12 cellular contexts compared by ENCODE assay signal in the genomic region with DNA sequence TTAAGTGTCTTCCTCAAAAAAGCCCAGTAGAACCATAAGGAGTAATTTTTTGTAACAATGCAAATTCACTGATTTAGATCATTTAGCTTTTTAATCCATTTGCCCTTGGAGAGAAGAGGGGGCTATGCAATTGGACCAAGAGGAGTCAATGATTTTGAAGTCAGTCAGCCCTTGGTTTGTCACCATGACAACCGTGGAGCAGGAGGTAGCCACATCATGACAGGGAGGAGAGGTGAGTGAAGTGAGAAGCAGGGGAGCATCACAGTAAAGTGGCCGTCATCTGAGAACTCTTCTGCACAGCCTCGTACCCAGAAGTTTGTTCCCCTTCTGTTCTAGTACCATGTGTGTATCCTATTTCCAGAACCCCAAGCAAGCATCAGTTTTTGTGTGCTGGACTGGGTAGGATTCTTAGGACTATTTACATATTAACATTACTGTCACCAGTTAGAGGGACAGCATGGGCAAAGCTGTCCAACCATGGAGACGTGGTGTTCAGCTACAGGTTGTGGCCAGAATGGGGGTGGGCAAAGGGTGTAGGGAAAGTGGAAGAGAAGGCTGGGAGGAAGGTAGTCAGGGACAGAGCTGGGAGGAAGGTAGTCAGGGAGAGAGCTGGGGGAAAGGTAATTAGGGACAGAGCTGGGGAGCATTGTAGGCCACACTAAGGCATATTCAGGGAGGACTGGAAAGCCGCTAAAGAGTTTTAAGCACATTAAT. TPM values are rescaled to one million over a fixed set of nuclear protein-coding genes. Genes with fewer than 3 reads are reported as not detected.
DNase-seq lines count a peak whose midpoint lies in the region; TF ChIP-seq lines count a peak whose summit lies in the region.
"Had no signal": no experiment of that assay in that cellular context is flagged by ENCODE, and none has a peak within 500 bp of the region (broad histone marks: within the 10 kb centered on the region; RNA-seq: fewer than 3 reads in every experiment).

No MANE protein-coding gene starts in this region.

- H3K4me3 ChIP-seq in neural cell (ENCODE audit: low read length) (peak overlapping the region; percentile 51), smooth muscle cell (no peak overlapping the region)
- H3K4me3 ChIP-seq: skin epidermis, stomach had no signal

- H3K4me1 Mint-ChIP-seq in chondrocyte (ENCODE audit: low read depth): peaks cover 33% of the 10 kb centered on the region

- H2AFZ ChIP-seq in neural cell (ENCODE audit: low read depth, low read length) (no peak overlapping the region), smooth muscle cell (ENCODE audit: low read depth) (no peak overlapping the region)

- H3K79me2 ChIP-seq in neural cell (replicated peaks; ENCODE audit: insufficient read depth, low read length): peaks cover 80% of the 10 kb centered on the region
- peaks cover 100% of the 10 kb centered on the region for H3K79me2 ChIP-seq in smooth muscle cell (ENCODE audit: low read depth)

- WGBS in smooth muscle cell (ENCODE audit: low lambda C conversion rate): 95% methylated on average over 5 of the region's 5 CpGs

- H3F3A ChIP-seq in neural cell (ENCODE audit: insufficient read depth, low read length, poor library complexity, severe bottlenecking) (no peaks in the 10 kb centered on the region), smooth muscle cell (ENCODE audit: low read depth) (peaks cover 3% of the 10 kb centered on the region)

- TF ChIP-seq CTCF in chondrocyte (IDR thresholded peaks at IDR 0.05): no peak
- TF ChIP-seq CTCF in neural cell (IDR thresholded peaks at IDR 0.05; ENCODE audit: poor library complexity, severe bottlenecking): no peak
- no peak for TF ChIP-seq CTCF in smooth muscle cell (IDR thresholded peaks at IDR 0.05; ENCODE audit: borderline replicate concordance, insufficient read depth, poor library complexity, severe bottlenecking)

- TF ChIP-seq EP300 in neural cell (conservative IDR thresholded peaks at IDR 0.05; ENCODE audit: poor library complexity, severe bottlenecking): peak; percentile 45

- H4K20me1 ChIP-seq in neural cell (ENCODE audit: insufficient read depth): no peaks in the 10 kb centered on the region
- peaks cover 100% of the 10 kb centered on the region for H4K20me1 ChIP-seq in smooth muscle cell (ENCODE audit: low read depth)

- peak overlapping the region; percentile 49 for H3K27ac Mint-ChIP-seq in chondrocyte (ENCODE audit: unreplicated experiment)

- peaks cover 9% of the 10 kb centered on the region for H3K4me1 ChIP-seq in smooth muscle cell (ENCODE audit: low read depth)

- no peak for TF ChIP-seq RAD21 in neural cell (conservative IDR thresholded peaks at IDR 0.05)

- no peaks in the 10 kb centered on the region for H3K27me3 ChIP-seq in neural cell (ENCODE audit: insufficient read depth, low read depth, low read length)
- no peaks in the 10 kb centered on the region for H3K27me3 ChIP-seq in smooth muscle cell (ENCODE audit: low read depth)
- H3K27me3 ChIP-seq: stomach had no signal

- no peaks in the 10 kb centered on the region for H3K36me3 Mint-ChIP-seq in chondrocyte (ENCODE audit: low read depth)

- in situ Hi-C loops in G401 (cut with HindIII; ENCODE audit: low sequenced_read_pairs): no loop called here

- no peaks in the 10 kb centered on the region for H3K9me3 Mint-ChIP-seq in chondrocyte (ENCODE audit: low read depth)
- H3K9me3 Mint-ChIP-seq: naive B cell had no signal

- H3K27me3 Mint-ChIP-seq in chondrocyte (ENCODE audit: low read depth): no peaks in the 10 kb centered on the region
- H3K27me3 Mint-ChIP-seq: naive B cell had no signal

- no peak overlapping the region for H3K4me3 Mint-ChIP-seq in chondrocyte (ENCODE audit: unreplicated experiment)

- DNase-seq in G401 (ENCODE audit: low spot score) (peak; percentile 49), NCI-H526 treated with DMSO at 0.1 percent for 48 hours (lab: John Stamatoyannopoulos, UW) (peak; percentile 35), chondrocyte (ENCODE audit: low spot score) (no peak), smooth muscle cell (lab: John Stamatoyannopoulos, UW; ENCODE audit: unreplicated experiment) (no peak), NK-92 (lab: John Stamatoyannopoulos, UW; ENCODE audit: unreplicated experiment) (no peak), superior temporal gyrus (ENCODE audit: extremely low spot score) (no peak)
- DNase-seq: activated gamma-delta T cell treated with Interleukin-2 at 50 U/mL for 16 hours, naive B cell, NCI-H1092 treated with DMSO at 0.1 percent for 48 hours, stomach had no signal

- H3K36me3 ChIP-seq in neural cell (ENCODE audit: insufficient read depth, low read length) (no peaks in the 10 kb centered on the region), smooth muscle cell (ENCODE audit: low read depth) (no peaks in the 10 kb centered on the region)

- peak overlapping the region; percentile 72 for H3K27ac ChIP-seq in neural cell (ENCODE audit: low read length)
- H3K27ac ChIP-seq in smooth muscle cell (ENCODE audit: low read depth): no peak overlapping the region
- H3K27ac ChIP-seq: skin epidermis, stomach had no signal

- no peaks in the 10 kb centered on the region for H3K9me2 ChIP-seq in neural cell (ENCODE audit: insufficient read depth, low read length)

- H3K4me2 ChIP-seq in neural cell (ENCODE audit: low read length) (peak overlapping the region; percentile 2), smooth muscle cell (no peak overlapping the region)

- H3K9me3 ChIP-seq in neural cell (ENCODE audit: low read length) (no peaks in the 10 kb centered on the region), smooth muscle cell (replicated peaks; ENCODE audit: low read depth) (no peaks in the 10 kb centered on the region)
- H3K9me3 ChIP-seq: stomach had no signal

- H3K9ac ChIP-seq in neural cell (ENCODE audit: low read length) (peak overlapping the region; percentile 30), smooth muscle cell (ENCODE audit: low read depth) (no peak overlapping the region)

TF ChIP-seq in neural cell, 6 proteins besides CTCF, POLR2A, EP300 and RAD21:
- TF ChIP-seq POLR2AphosphoS5 (IDR thresholded peaks at IDR 0.05) (peak; percentile 13), MXI1 (conservative IDR thresholded peaks at IDR 0.05; ENCODE audit: poor library complexity, severe bottlenecking) (peak; percentile 33), EZH2 (IDR thresholded peaks at IDR 0.05; ENCODE audit: borderline replicate concordance, insufficient read depth, low read length, poor library complexity, severe bottlenecking) (no peak), TAF1 (IDR thresholded peaks at IDR 0.05; ENCODE audit: low read depth) (no peak)
- TF ChIP-seq, protein P1, sequence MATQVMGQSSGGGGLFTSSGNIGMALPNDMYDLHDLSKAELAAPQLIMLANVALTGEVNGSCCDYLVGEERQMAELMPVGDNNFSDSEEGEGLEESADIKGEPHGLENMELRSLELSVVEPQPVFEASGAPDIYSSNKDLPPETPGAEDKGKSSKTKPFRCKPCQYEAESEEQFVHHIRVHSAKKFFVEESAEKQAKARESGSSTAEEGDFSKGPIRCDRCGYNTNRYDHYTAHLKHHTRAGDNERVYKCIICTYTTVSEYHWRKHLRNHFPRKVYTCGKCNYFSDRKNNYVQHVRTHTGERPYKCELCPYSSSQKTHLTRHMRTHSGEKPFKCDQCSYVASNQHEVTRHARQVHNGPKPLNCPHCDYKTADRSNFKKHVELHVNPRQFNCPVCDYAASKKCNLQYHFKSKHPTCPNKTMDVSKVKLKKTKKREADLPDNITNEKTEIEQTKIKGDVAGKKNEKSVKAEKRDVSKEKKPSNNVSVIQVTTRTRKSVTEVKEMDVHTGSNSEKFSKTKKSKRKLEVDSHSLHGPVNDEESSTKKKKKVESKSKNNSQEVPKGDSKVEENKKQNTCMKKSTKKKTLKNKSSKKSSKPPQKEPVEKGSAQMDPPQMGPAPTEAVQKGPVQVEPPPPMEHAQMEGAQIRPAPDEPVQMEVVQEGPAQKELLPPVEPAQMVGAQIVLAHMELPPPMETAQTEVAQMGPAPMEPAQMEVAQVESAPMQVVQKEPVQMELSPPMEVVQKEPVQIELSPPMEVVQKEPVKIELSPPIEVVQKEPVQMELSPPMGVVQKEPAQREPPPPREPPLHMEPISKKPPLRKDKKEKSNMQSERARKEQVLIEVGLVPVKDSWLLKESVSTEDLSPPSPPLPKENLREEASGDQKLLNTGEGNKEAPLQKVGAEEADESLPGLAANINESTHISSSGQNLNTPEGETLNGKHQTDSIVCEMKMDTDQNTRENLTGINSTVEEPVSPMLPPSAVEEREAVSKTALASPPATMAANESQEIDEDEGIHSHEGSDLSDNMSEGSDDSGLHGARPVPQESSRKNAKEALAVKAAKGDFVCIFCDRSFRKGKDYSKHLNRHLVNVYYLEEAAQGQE (IDR thresholded peaks at IDR 0.05; ENCODE audit: borderline replicate concordance): peak; percentile 33
TF ChIP-seq in neural cell: peak in this region for 3.

RNA-seq across cellular contexts. Expression of a gene that starts 13.1 kb away (rescaled TPM):
- 37.8 and 50.2 TPM in 2 replicates for total RNA-seq in G401 (2014; rRNA removed; shearing (Covaris generic))
- 58.9 to 61.5 TPM (median 60.6 TPM) in 3 replicates for total RNA-seq in chondrocyte
- polyA plus RNA-seq in neural cell: 39.0 and 46.3 TPM in 2 replicates
- 86.9 and 93.7 TPM in 2 replicates for polyA minus RNA-seq in neural cell
- 43.1 and 48.0 TPM in 2 replicates for total RNA-seq in smooth muscle cell
- 16.3 and 19.5 TPM in 2 replicates for polyA plus RNA-seq in smooth muscle cell

Comparison
In these comparisons a context has a peak if more than half of its experiments do, and no peak if none do; other contexts are left out.
1. DNase-seq: peak in G401 (single experiment) and NCI-H526 treated with DMSO at 0.1 percent for 48 hours (single experiment); none in chondrocyte (single experiment), smooth muscle cell (single experiment), NK-92 (single experiment) and superior temporal gyrus (single experiment).